In genomic region chr6:109143191-109143590, GRCh38 we compare ENCODE assay signal across 26 cellular contexts. TPM values are rescaled to one million over a fixed set of nuclear protein-coding genes. Genes with fewer than 3 reads are reported as not detected.
DNase-seq lines count a peak whose midpoint lies in the region; ATAC-seq and TF ChIP-seq lines count a peak whose summit lies in the region.
"Had no signal": no experiment of that assay in that cellular context is flagged by ENCODE, and none has a peak within 500 bp of the region (broad histone marks: within the 10 kb centered on the region; RNA-seq: fewer than 3 reads in every experiment).

No MANE protein-coding gene starts in this region.

- H3F3A ChIP-seq in PC-3 (ENCODE audit: low read length, unreplicated experiment), result no peaks in the 10 kb centered on the region

- H3K4me3 ChIP-seq in CD4-positive, CD25-positive, alpha-beta regulatory T cell (ENCODE audit: low read depth, low read length), result no peak overlapping the region
- no peak overlapping the region for H3K4me3 ChIP-seq in coronary artery
- no peak overlapping the region for H3K4me3 ChIP-seq in PC-3 (ENCODE audit: low read length)
- H3K4me3 ChIP-seq: BLaER1, GM12878, MG63, Peyer's patch, SK-N-MC had no signal

- H3K4me1 Mint-ChIP-seq in CD4-positive, CD25-positive, alpha-beta regulatory T cell, result peaks cover 0 to 6% (median 3%) of the 10 kb centered on the region in 4 donors
- peaks cover 2% of the 10 kb centered on the region for H3K4me1 Mint-ChIP-seq in memory B cell

- CTCF ChIA-PET in PC-3 (lab: Charles Lee), result no interaction called here

- BruUV-seq in PC-3 (replicated peaks; lab: Mats Ljungman, UMichigan), result no TSS peak

- H3K36me3 ChIP-seq in CD4-positive, CD25-positive, alpha-beta regulatory T cell (ENCODE audit: control insufficient read depth, insufficient read depth, low read length), result no peaks in the 10 kb centered on the region
- H3K36me3 ChIP-seq in PC-3 (ENCODE audit: low read depth, low read length), result no peaks in the 10 kb centered on the region
- H3K36me3 ChIP-seq: Peyer's patch had no signal

- H3K27ac Mint-ChIP-seq in CD4-positive, CD25-positive, alpha-beta regulatory T cell, result peak overlapping the region in 2 of 3 donors; percentile 28 to 58
- peak overlapping the region; percentile 5 for H3K27ac Mint-ChIP-seq in memory B cell
- H3K27ac Mint-ChIP-seq: CD4-positive, alpha-beta T cell had no signal

- no peaks in the 10 kb centered on the region for H3K9me3 ChIP-seq in CD4-positive, CD25-positive, alpha-beta regulatory T cell (ENCODE audit: control insufficient read depth in 2 of 2, low read length in 2 of 2)
- H3K9me3 ChIP-seq in PC-3 (ENCODE audit: low read length), result no peaks in the 10 kb centered on the region
- H3K9me3 ChIP-seq: Peyer's patch had no signal

- no peak overlapping the region for H3K4me3 Mint-ChIP-seq in CD4-positive, CD25-positive, alpha-beta regulatory T cell
- no peak overlapping the region for H3K4me3 Mint-ChIP-seq in memory B cell
- H3K4me3 Mint-ChIP-seq: CD4-positive, alpha-beta T cell had no signal

- H3K4me2 ChIP-seq in PC-3 (ENCODE audit: low read length), result no peak overlapping the region
- H3K4me2 ChIP-seq: BLaER1 had no signal

- H3K9me2 ChIP-seq in PC-3 (replicated peaks; ENCODE audit: low read length), result no peaks in the 10 kb centered on the region

- no peaks in the 10 kb centered on the region for H3K27me3 ChIP-seq in CD4-positive, CD25-positive, alpha-beta regulatory T cell (ENCODE audit: control insufficient read depth, insufficient read depth, low read length)
- H3K27me3 ChIP-seq in PC-3 (ENCODE audit: low read length), result no peaks in the 10 kb centered on the region
- H3K27me3 ChIP-seq: BLaER1, MG63, Peyer's patch had no signal

- TF ChIP-seq CTCF in coronary artery (IDR thresholded peaks at IDR 0.05), result no peak
- no peak for TF ChIP-seq CTCF in PC-3 (conservative IDR thresholded peaks at IDR 0.05; ENCODE audit: low read depth, low read length)

- no peaks in the 10 kb centered on the region for H3K27me3 Mint-ChIP-seq in CD4-positive, CD25-positive, alpha-beta regulatory T cell
- no peaks in the 10 kb centered on the region for H3K27me3 Mint-ChIP-seq in memory B cell
- H3K27me3 Mint-ChIP-seq: CD4-positive, alpha-beta T cell had no signal

- no peak overlapping the region for H3K9ac ChIP-seq in PC-3 (ENCODE audit: low read length)
- H3K9ac ChIP-seq: BLaER1 had no signal

- no peak overlapping the region for H2AFZ ChIP-seq in PC-3 (ENCODE audit: low read length)

- H3K79me2 ChIP-seq in PC-3 (ENCODE audit: low read length), result no peaks in the 10 kb centered on the region

- ATAC-seq in CD4-positive, CD25-positive, alpha-beta regulatory T cell (ENCODE audit: low read depth in 2 of 2), result no peak
- ATAC-seq in memory B cell (ENCODE audit: low read depth) (no peak), HG03521 (IDR thresholded peaks at IDR 0.05; ENCODE audit: unreplicated experiment) (no peak), GM18517 (IDR thresholded peaks at IDR 0.05; ENCODE audit: unreplicated experiment) (no peak), PC-3 (no peak)
- ATAC-seq: GM12878 had no signal

- H3K9me3 Mint-ChIP-seq in CD4-positive, CD25-positive, alpha-beta regulatory T cell, result peaks cover 0 to 3% (median 0%) of the 10 kb centered on the region in 7 donors
- H3K9me3 Mint-ChIP-seq in memory B cell, result peaks cover 4% of the 10 kb centered on the region
- H3K9me3 Mint-ChIP-seq: CD4-positive, alpha-beta T cell had no signal

- intact Hi-C loops in PC-3 (cut with micrococcal nuclease), result no loop called here

- no peak for DNase-seq in CD4-positive, CD25-positive, alpha-beta regulatory T cell
- peak; percentile 9 for DNase-seq in H4 (ENCODE audit: low spot score)
- peak; percentile 11 for DNase-seq in amniotic epithelial cell (ENCODE audit: low read depth)
- no peak for DNase-seq in memory B cell (ENCODE audit: low spot score in 2 of 2)
- DNase-seq in coronary artery (ENCODE audit: low spot score), result no peak
- no peak for DNase-seq in PC-3
- DNase-seq: CD4-positive, alpha-beta T cell; DMS 273 treated with DMSO at 0.1 percent for 48 hours; DMS79; EL; GDM1; KBM-7; MG63; NCI-H1048; NCI-H1417; NCI-H1694; NCI-H2029 treated with DMSO at 0.1 percent for 48 hours; NCI-H446 treated with DMSO at 0.1 percent for 48 hours; NCI-H526; Peyer's patch; SIG-M5 had no signal

- peaks cover 10% of the 10 kb centered on the region for H3K36me3 Mint-ChIP-seq in CD4-positive, CD25-positive, alpha-beta regulatory T cell
- peaks cover 11% of the 10 kb centered on the region for H3K36me3 Mint-ChIP-seq in memory B cell

- POLR2A ChIA-PET in PC-3 (lab: Charles Lee; ENCODE audit: unreplicated experiment), result no interaction called here

- H3K4me1 ChIP-seq in CD4-positive, CD25-positive, alpha-beta regulatory T cell (ENCODE audit: control insufficient read depth, insufficient read depth, low read length, poor library complexity, severe bottlenecking), result no peaks in the 10 kb centered on the region
- H3K4me1 ChIP-seq in PC-3 (ENCODE audit: insufficient read depth, low read length), result peaks cover 10% of the 10 kb centered on the region
- H3K4me1 ChIP-seq: BLaER1, Peyer's patch had no signal

- no peak overlapping the region for H3K27ac ChIP-seq in CD4-positive, CD25-positive, alpha-beta regulatory T cell (ENCODE audit: insufficient read depth, low read length, poor library complexity, severe bottlenecking)
- H3K27ac ChIP-seq in coronary artery, result no peak overlapping the region
- no peak overlapping the region for H3K27ac ChIP-seq in PC-3 (ENCODE audit: low read length)
- H3K27ac ChIP-seq: BLaER1, Peyer's patch, SK-N-MC had no signal

- H4K20me1 ChIP-seq in PC-3 (ENCODE audit: low read length), result no peaks in the 10 kb centered on the region
- H4K20me1 ChIP-seq: BLaER1 had no signal

RNA-seq across cellular contexts. Expression of gene CEP57L1, which starts 47.9 kb away (rescaled TPM):
- 6.9 TPM for total RNA-seq in CD4-positive, CD25-positive, alpha-beta regulatory T cell
- 10 to 100 TPM in 2 of 4 donors, 1 to 10 TPM in 2; 6.6 to 12.4 (median 9.5) TPM for polyA plus RNA-seq in CD4-positive, CD25-positive, alpha-beta regulatory T cell
- total RNA-seq in H4 (2014; rRNA removed; shearing (Covaris generic)), result 13.9 and 17.7 TPM in 2 replicates
- 19.8 and 26.4 TPM in 2 replicates for total RNA-seq in PC-3 (2014; rRNA removed)

RNA-seq across cellular contexts. Expression of gene SESN1, which starts 48.5 kb away (rescaled TPM):
- total RNA-seq in CD4-positive, CD25-positive, alpha-beta regulatory T cell, result 51.8 TPM
- polyA plus RNA-seq in CD4-positive, CD25-positive, alpha-beta regulatory T cell, result 10 to 100 TPM; 15.8 to 59.6 (median 37.4) TPM
- 11.0 and 13.4 TPM in 2 replicates for total RNA-seq in H4 (2014; rRNA removed; shearing (Covaris generic))
- total RNA-seq in PC-3 (2014; rRNA removed), result 3.4 and 3.5 TPM in 2 replicates

Comparison
In these comparisons a context has a peak if more than half of its experiments do, and no peak if none do; other contexts are left out.
1. DNase-seq: peak in H4 (single experiment) and amniotic epithelial cell (single experiment); none in CD4-positive, CD25-positive, alpha-beta regulatory T cell (0 of 3), memory B cell (0 of 2), coronary artery (single experiment) and PC-3 (single experiment).